8 cellular contexts compared by ENCODE assay signal in genomic region chr4:38319456-38320348, GRCh38.
DNase-seq lines count a peak whose midpoint lies in the region; ATAC-seq, FAIRE-seq and TF ChIP-seq lines count a peak whose summit lies in the region.

No MANE protein-coding gene starts in this region.

- H3K4me3 ChIP-seq in Caco-2 (ENCODE audit: low read depth, low read length) (no peak overlapping the region), Karpas-422 (ENCODE audit: low read length) (peak overlapping the region; percentile 53; the same call in 1 of the 2 replicates)

- H3K27me3 Mint-ChIP-seq in Caco-2 (ENCODE audit: insufficient read depth, unreplicated experiment), result no peaks in the 10 kb centered on the region
- H3K27me3 Mint-ChIP-seq in activated T-helper 1 cell treated with anti-CD3 and anti-CD28 coated beads, Interleukin-12 subunit alpha, Interleukin-12 subunit beta, Interleukin-2, Interleukin-4 antibody, amounts not matched to agents 30 ng/mL and 10 ng/mL and 1 ng/mL, durations not matched to agents 14 hours and 24 hours and 36 hours (ENCODE audit: insufficient read depth), result peaks cover 5% of the 10 kb centered on the region
- H3K27me3 Mint-ChIP-seq in natural killer cell treated with Interleukin-12 subunit alpha and Interleukin-12 subunit beta and Interleukin-15 and Interleukin-18, amount 100 ng/mL, for 72 hours, result no peaks in the 10 kb centered on the region
- H3K27me3 Mint-ChIP-seq in stimulated activated naive B cell treated with anti-CD40 and anti-IgM and Interleukin-4, amounts not matched to agents 10 μg/mL and 1 μg/mL and 100 μg/mL, for 72 hours, result no peaks in the 10 kb centered on the region

- H3K9me3 Mint-ChIP-seq in Caco-2 (ENCODE audit: unreplicated experiment), result peaks cover 21% of the 10 kb centered on the region
- peaks cover 10% of the 10 kb centered on the region for H3K9me3 Mint-ChIP-seq in activated T-helper 1 cell treated with anti-CD3 and anti-CD28 coated beads, Interleukin-12 subunit alpha, Interleukin-12 subunit beta, Interleukin-2, Interleukin-4 antibody, amounts not matched to agents 30 ng/mL and 10 ng/mL and 1 ng/mL, durations not matched to agents 14 hours and 24 hours and 36 hours
- H3K9me3 Mint-ChIP-seq in natural killer cell treated with Interleukin-12 subunit alpha and Interleukin-12 subunit beta and Interleukin-15 and Interleukin-18, amount 100 ng/mL, for 72 hours, result peaks cover 3% of the 10 kb centered on the region
- peaks cover 4 to 8% of the 10 kb centered on the region in 2 donors for H3K9me3 Mint-ChIP-seq in stimulated activated naive B cell treated with anti-CD40 and anti-IgM and Interleukin-4, amounts not matched to agents 10 μg/mL and 1 μg/mL and 100 μg/mL, for 72 hours

- intact Hi-C loops in Caco-2 (cut with micrococcal nuclease; ENCODE audit: unreplicated experiment), result loop anchor here (1.0 to 10.0 kb wide), 3 partner anchors 141 to 356 kb away; no protein-coding TSS in a partner anchor
- intact Hi-C loops in activated T-helper 1 cell treated with anti-CD3 and anti-CD28 coated beads, Interleukin-12 subunit alpha, Interleukin-12 subunit beta, Interleukin-2, Interleukin-4 antibody, amounts not matched to agents 30 ng/mL and 10 ng/mL and 1 ng/mL, durations not matched to agents 14 hours and 24 hours and 36 hours (cut with micrococcal nuclease), result loop anchor here (1.0 to 10.0 kb wide), 9 partner anchors 9 to 1885 kb away; partner anchors contain the start of gene PGM2

- DNase-seq in Caco-2 (peak; percentile 83 to 89), Karpas-422 (peak; percentile 94), RCC 7860 (ENCODE audit: low spot score) (peak; percentile 49), fibroblast of gingiva (ENCODE audit: low read depth) (peak; percentile 93)
- peak; percentile 83 for DNase-seq in activated T-helper 1 cell treated with anti-CD3 and anti-CD28 coated beads, Interleukin-12 subunit alpha, Interleukin-12 subunit beta, Interleukin-2, Interleukin-4 antibody, amounts not matched to agents 30 ng/mL and 10 ng/mL and 1 ng/mL, durations not matched to agents 14 hours and 24 hours and 36 hours (ENCODE audit: low spot score)
- DNase-seq in natural killer cell treated with Interleukin-12 subunit alpha and Interleukin-12 subunit beta and Interleukin-15 and Interleukin-18, amount 100 ng/mL, for 72 hours (ENCODE audit: low spot score), result peak; percentile 94
- DNase-seq in stimulated activated naive B cell treated with anti-CD40 and anti-IgM and Interleukin-4, amounts not matched to agents 10 μg/mL and 1 μg/mL and 100 μg/mL, for 72 hours, result peak; percentile 82

- CTCF ChIA-PET in Caco-2 (lab: Charles Lee), result interaction anchor here (0.6 to 1.5 kb wide), 16 partner anchors 9 to 426 kb away, joined by 3 to 10 read pairs (median 4); no protein-coding TSS in a partner anchor

- peak overlapping the region; percentile 64 for H3K4me3 Mint-ChIP-seq in Caco-2 (ENCODE audit: unreplicated experiment)
- peak overlapping the region; percentile 48 for H3K4me3 Mint-ChIP-seq in activated T-helper 1 cell treated with anti-CD3 and anti-CD28 coated beads, Interleukin-12 subunit alpha, Interleukin-12 subunit beta, Interleukin-2, Interleukin-4 antibody, amounts not matched to agents 30 ng/mL and 10 ng/mL and 1 ng/mL, durations not matched to agents 14 hours and 24 hours and 36 hours
- peak overlapping the region; percentile 65 for H3K4me3 Mint-ChIP-seq in natural killer cell treated with Interleukin-12 subunit alpha and Interleukin-12 subunit beta and Interleukin-15 and Interleukin-18, amount 100 ng/mL, for 72 hours
- H3K4me3 Mint-ChIP-seq in stimulated activated naive B cell treated with anti-CD40 and anti-IgM and Interleukin-4, amounts not matched to agents 10 μg/mL and 1 μg/mL and 100 μg/mL, for 72 hours, result peak overlapping the region; percentile 75 to 80

- no peak for FAIRE-seq in RCC 7860 (lab: Jason Lieb, UNC)

- no peak overlapping the region for H3K27ac ChIP-seq in Karpas-422 (ENCODE audit: low read length)

- BruUV-seq in Caco-2 (replicated peaks; lab: Mats Ljungman, UMichigan), result no TSS peak

- no peak overlapping the region for H3K27ac Mint-ChIP-seq in Caco-2 (ENCODE audit: unreplicated experiment)
- H3K27ac Mint-ChIP-seq in activated T-helper 1 cell treated with anti-CD3 and anti-CD28 coated beads, Interleukin-12 subunit alpha, Interleukin-12 subunit beta, Interleukin-2, Interleukin-4 antibody, amounts not matched to agents 30 ng/mL and 10 ng/mL and 1 ng/mL, durations not matched to agents 14 hours and 24 hours and 36 hours, result peak overlapping the region; percentile 79
- peak overlapping the region; percentile 67 to 97 for H3K27ac Mint-ChIP-seq in natural killer cell treated with Interleukin-12 subunit alpha and Interleukin-12 subunit beta and Interleukin-15 and Interleukin-18, amount 100 ng/mL, for 72 hours
- peak overlapping the region; percentile 79 for H3K27ac Mint-ChIP-seq in stimulated activated naive B cell treated with anti-CD40 and anti-IgM and Interleukin-4, amounts not matched to agents 10 μg/mL and 1 μg/mL and 100 μg/mL, for 72 hours

- H3K36me3 ChIP-seq in Caco-2 (ENCODE audit: control insufficient read depth, insufficient read depth, low read length) (no peaks in the 10 kb centered on the region), Karpas-422 (ENCODE audit: insufficient read depth, low read length) (no peaks in the 10 kb centered on the region)

- TF ChIP-seq CTCF in Caco-2 (IDR thresholded peaks at IDR 0.05; ENCODE audit: insufficient read depth in 1 of 2, low read depth in 1 of 2, low read length in 1 of 2, severe bottlenecking in 1 of 2, unreplicated experiment in 1 of 2), result peak; percentile 91 to 92

- H3K4me1 Mint-ChIP-seq in Caco-2 (ENCODE audit: low read depth, unreplicated experiment), result no peaks in the 10 kb centered on the region
- H3K4me1 Mint-ChIP-seq in activated T-helper 1 cell treated with anti-CD3 and anti-CD28 coated beads, Interleukin-12 subunit alpha, Interleukin-12 subunit beta, Interleukin-2, Interleukin-4 antibody, amounts not matched to agents 30 ng/mL and 10 ng/mL and 1 ng/mL, durations not matched to agents 14 hours and 24 hours and 36 hours (ENCODE audit: low read depth), result peaks cover 55% of the 10 kb centered on the region
- peaks cover 49 to 62% of the 10 kb centered on the region in 2 donors for H3K4me1 Mint-ChIP-seq in natural killer cell treated with Interleukin-12 subunit alpha and Interleukin-12 subunit beta and Interleukin-15 and Interleukin-18, amount 100 ng/mL, for 72 hours (ENCODE audit: low read depth in 2 of 2)
- H3K4me1 Mint-ChIP-seq in stimulated activated naive B cell treated with anti-CD40 and anti-IgM and Interleukin-4, amounts not matched to agents 10 μg/mL and 1 μg/mL and 100 μg/mL, for 72 hours, result peaks cover 23 to 33% of the 10 kb centered on the region in 2 donors

- H3K4me2 ChIP-seq in Karpas-422 (ENCODE audit: low read depth, low read length, poor library complexity, severe bottlenecking), result peak overlapping the region; percentile 69

- H3K9me3 ChIP-seq in Caco-2 (no peaks in the 10 kb centered on the region), Karpas-422 (ENCODE audit: low read length) (no peaks in the 10 kb centered on the region)

- no peaks in the 10 kb centered on the region for H3K36me3 Mint-ChIP-seq in Caco-2 (ENCODE audit: insufficient read depth, unreplicated experiment)
- peaks cover 2% of the 10 kb centered on the region for H3K36me3 Mint-ChIP-seq in activated T-helper 1 cell treated with anti-CD3 and anti-CD28 coated beads, Interleukin-12 subunit alpha, Interleukin-12 subunit beta, Interleukin-2, Interleukin-4 antibody, amounts not matched to agents 30 ng/mL and 10 ng/mL and 1 ng/mL, durations not matched to agents 14 hours and 24 hours and 36 hours (ENCODE audit: low read depth)
- H3K36me3 Mint-ChIP-seq in natural killer cell treated with Interleukin-12 subunit alpha and Interleukin-12 subunit beta and Interleukin-15 and Interleukin-18, amount 100 ng/mL, for 72 hours, result peaks cover 20% of the 10 kb centered on the region
- H3K36me3 Mint-ChIP-seq in stimulated activated naive B cell treated with anti-CD40 and anti-IgM and Interleukin-4, amounts not matched to agents 10 μg/mL and 1 μg/mL and 100 μg/mL, for 72 hours, result peaks cover 0 to 6% of the 10 kb centered on the region in 2 donors

- H3K4me1 ChIP-seq in Caco-2 (peaks cover 17% of the 10 kb centered on the region), Karpas-422 (ENCODE audit: low read length) (peaks cover 14% of the 10 kb centered on the region)

- H3K79me2 ChIP-seq in Karpas-422 (ENCODE audit: low read length), result no peaks in the 10 kb centered on the region

- no peaks in the 10 kb centered on the region for H4K20me1 ChIP-seq in Karpas-422 (ENCODE audit: insufficient read depth, low read depth, low read length)

- H3K9ac ChIP-seq in Karpas-422 (ENCODE audit: low read length), result peak overlapping the region; percentile 40; the same call in 1 of the 2 replicates

- peak; percentile 51 for ATAC-seq in GM21576 (IDR thresholded peaks at IDR 0.05; ENCODE audit: unreplicated experiment)
- ATAC-seq in natural killer cell treated with Interleukin-12 subunit alpha and Interleukin-12 subunit beta and Interleukin-15 and Interleukin-18, amount 100 ng/mL, for 72 hours, result peak; percentile 78 to 80
- ATAC-seq in stimulated activated naive B cell treated with anti-CD40 and anti-IgM and Interleukin-4, amounts not matched to agents 10 μg/mL and 1 μg/mL and 100 μg/mL, for 72 hours (replicated peaks), result peak; percentile 62 to 66

- H3K27me3 ChIP-seq in Caco-2 (replicated peaks; ENCODE audit: control insufficient read depth, insufficient read depth, low read length) (no peaks in the 10 kb centered on the region), Karpas-422 (ENCODE audit: low read length) (no peaks in the 10 kb centered on the region)

- peak overlapping the region; percentile 89 for H2AFZ ChIP-seq in Karpas-422 (ENCODE audit: low read length)

- no peaks in the 10 kb centered on the region for H3K9me2 ChIP-seq in Karpas-422 (replicated peaks; ENCODE audit: insufficient read depth, low read length)

- POLR2A ChIA-PET in Caco-2 (lab: Charles Lee), result no interaction called here
